16 cellular contexts compared by ENCODE assay signal in genomic region chr10:113550365-113550764, GRCh38. TPM values are rescaled to one million over a fixed set of nuclear protein-coding genes. Genes with fewer than 3 reads are reported as not detected.
DNase-seq lines count a peak whose midpoint lies in the region; ATAC-seq, FAIRE-seq and TF ChIP-seq lines count a peak whose summit lies in the region.
"Had no signal": no experiment of that assay in that cellular context is flagged by ENCODE, and none has a peak within 500 bp of the region (broad histone marks: within the 10 kb centered on the region; RNA-seq: fewer than 3 reads in every experiment).

No MANE protein-coding gene starts in this region.

- H3K27ac Mint-ChIP-seq in nephron progenitor cell = peak overlapping the region; percentile 13

- H2AFZ ChIP-seq in OCI-LY7 (ENCODE audit: low read length) = peak overlapping the region; percentile 29; the same call in 1 of the 2 replicates

- H3K79me2 ChIP-seq in OCI-LY7 (ENCODE audit: insufficient read depth, low read depth, low read length) = no peaks in the 10 kb centered on the region

- H3K27ac ChIP-seq in OCI-LY7 (ENCODE audit: low read depth, low read length, poor library complexity, severe bottlenecking) = no peak overlapping the region
- H3K27ac ChIP-seq: testis had no signal

- no peaks in the 10 kb centered on the region for H3K27me3 Mint-ChIP-seq in nephron progenitor cell (ENCODE audit: low read depth, poor library complexity)

- H3K4me3 ChIP-seq in OCI-LY7 (ENCODE audit: low read depth, low read length, poor library complexity, severe bottlenecking) = no peak overlapping the region
- H3K4me3 ChIP-seq in epithelial cell of proximal tubule (ENCODE audit: low read depth, low read length) = no peak overlapping the region
- H3K4me3 ChIP-seq: pancreas, testis had no signal

- no peak overlapping the region for H3K4me3 Mint-ChIP-seq in nephron progenitor cell

- no peak for TF ChIP-seq POLR2A in GM12891 (IDR thresholded peaks at IDR 0.05; ENCODE audit: low read depth, low read length)

- ATAC-seq in GM19351 (IDR thresholded peaks at IDR 0.05; ENCODE audit: unreplicated experiment) = peak; percentile 58
- ATAC-seq: pancreas had no signal

- no peak overlapping the region for H3K4me2 ChIP-seq in OCI-LY7 (ENCODE audit: low read length)

- H3K9me2 ChIP-seq in OCI-LY7 (ENCODE audit: insufficient read depth, low read length) = no peaks in the 10 kb centered on the region

- intact Hi-C loops in OCI-LY7 (cut with micrococcal nuclease; ENCODE audit: unreplicated experiment) = no loop called here
- intact Hi-C loops in posterior vena cava (cut with DNase I) = no loop called here

- H3K36me3 ChIP-seq in OCI-LY7 (ENCODE audit: insufficient read depth, low read length) = no peaks in the 10 kb centered on the region
- H3K36me3 ChIP-seq: pancreas had no signal

- TF ChIP-seq CTCF in OCI-LY7 (conservative IDR thresholded peaks at IDR 0.05; ENCODE audit: low read length) = no peak
- no peak for TF ChIP-seq CTCF in epithelial cell of proximal tubule (conservative IDR thresholded peaks at IDR 0.05; ENCODE audit: low read depth, low read length)
- TF ChIP-seq CTCF in nephron progenitor cell (IDR thresholded peaks at IDR 0.05) = no peak

- no TSS peak for BruUV-seq in OCI-LY7 (replicated peaks; lab: Mats Ljungman, UMichigan)

- H3K9me3 ChIP-seq in OCI-LY7 (ENCODE audit: low read length) = no peaks in the 10 kb centered on the region
- H3K9me3 ChIP-seq: pancreas, testis had no signal

- DNase-seq in OCI-LY7 (ENCODE audit: low spot score) (no peak), epithelial cell of proximal tubule (ENCODE audit: low read depth) (peak; percentile 93), nephron progenitor cell (no peak), posterior vena cava (ENCODE audit: low spot score) (no peak), GM12891 (ENCODE audit: insufficient read length, low spot score) (no peak), hippocampal formation (lab: John Stamatoyannopoulos, UW) (no peak)
- no peak for DNase-seq in stimulated activated CD4-positive, alpha-beta T cell treated with anti-CD3 and anti-CD28 coated beads, Interleukin-4, amount 100 ng/mL, for 1 hour
- DNase-seq: activated CD4-positive, alpha-beta T cell treated with anti-CD3 and anti-CD28 coated beads, Interleukin-2, amount 50 U/mL, for 48 hours; activated naive CD4-positive, alpha-beta T cell treated with anti-CD3 and anti-CD28 coated beads, Interleukin-2, amount 50 U/mL, for 16 hours; DMS 273 treated with DMSO at 0.1 percent for 48 hours; effector memory CD4-positive, alpha-beta T cell; islet precursor cell; NCI-H446 treated with DMSO at 0.1 percent for 48 hours; pancreas; testis had no signal

- CTCF ChIA-PET in OCI-LY7 (lab: Charles Lee; ENCODE audit: unreplicated experiment) = no interaction called here

- no peaks in the 10 kb centered on the region for H3K36me3 Mint-ChIP-seq in nephron progenitor cell (ENCODE audit: low read depth)

- POLR2A ChIA-PET in OCI-LY7 (lab: Charles Lee) = no interaction called here

- peaks cover 18% of the 10 kb centered on the region for H3K4me1 Mint-ChIP-seq in nephron progenitor cell

- H4K20me1 ChIP-seq in OCI-LY7 (ENCODE audit: insufficient read depth, low read length) = no peaks in the 10 kb centered on the region

- no peaks in the 10 kb centered on the region for H3K4me1 ChIP-seq in OCI-LY7 (ENCODE audit: insufficient read depth, low read length, poor library complexity, severe bottlenecking)
- H3K4me1 ChIP-seq: testis had no signal

- H3K9me3 Mint-ChIP-seq in nephron progenitor cell = peaks cover 5% of the 10 kb centered on the region

- no peak for FAIRE-seq in GM12891 (lab: Jason Lieb, UNC)
- FAIRE-seq: pancreas had no signal

TF ChIP-seq in GM12891, 5 proteins besides CTCF, POLR2A, EP300 and RAD21:
- TF ChIP-seq SPI1 (IDR thresholded peaks at IDR 0.05; ENCODE audit: low read depth, low read length) (no peak), PAX5 (IDR thresholded peaks at IDR 0.05; ENCODE audit: insufficient read depth, low read length, severe bottlenecking) (no peak), TAF1 (IDR thresholded peaks at IDR 0.05; ENCODE audit: low read depth, low read length) (no peak), POLR2AphosphoS5 (IDR thresholded peaks at IDR 0.05; ENCODE audit: low read depth, low read length) (no peak), POU2F2 (IDR thresholded peaks at IDR 0.05; ENCODE audit: low read depth, low read length) (no peak)

RNA-seq across cellular contexts. Expression of gene HABP2, which starts 2.5 kb away (rescaled TPM):
- total RNA-seq in OCI-LY7 (2014; rRNA removed; shearing (Covaris generic)) = not detected in 2 replicates
- total RNA-seq in OCI-LY7 (2022) (not detected in 2 replicates), epithelial cell of proximal tubule (0.63 TPM in 1 of 2 replicates, not detected in the other), posterior vena cava (not detected)
- not detected for polyA plus RNA-seq in GM12891 (2012; ENCODE audit: low read depth, missing spikeins)
